In genomic region chr15:47715402-47715801, GRCh38 we compare ENCODE assay signal across 18 cellular contexts. TPM values are rescaled to one million over a fixed set of nuclear protein-coding genes. Genes with fewer than 3 reads are reported as not detected.
"Had no signal": no experiment of that assay in that cellular context is flagged by ENCODE, and none has a peak within 500 bp of the region (broad histone marks: within the 10 kb centered on the region; RNA-seq: fewer than 3 reads in every experiment).

No MANE protein-coding gene starts in this region.

- H3K4me3 ChIP-seq: lower lobe of right lung, SJCRH30, suprapubic skin, upper lobe of right lung had no signal

- H3K27ac ChIP-seq: SJCRH30, suprapubic skin, upper lobe of right lung had no signal

- H3K9me3 ChIP-seq: esophagus muscularis mucosa, lower lobe of right lung, SJCRH30, suprapubic skin, upper lobe of right lung had no signal

- DNase-seq: activated B cell treated with CpG ODN at 0.5 μM for 24 hours; activated CD4-positive, alpha-beta T cell treated with anti-CD3 and anti-CD28 coated beads, Interleukin-2, amount 10 ng/mL, durations not matched to agents 24 days and 14 days; activated CD8-positive, alpha-beta memory T cell treated with anti-CD3 and anti-CD28 coated beads, Interleukin-2, amount 50 U/mL, for 48 hours; activated CD8-positive, alpha-beta T cell treated with anti-CD3 and anti-CD28 coated beads, Interleukin-2, amount 10 ng/mL, durations not matched to agents 7 days and 5 days; activated naive CD8-positive, alpha-beta T cell treated with anti-CD3 and anti-CD28 coated beads for 36 hours; activated T-cell treated with anti-CD3 and anti-CD28 coated beads, Interleukin-2, amount 50 U/mL, for 72 hours; effector CD4-positive, alpha-beta T cell; immature natural killer cell; lower lobe of right lung; SJCRH30; small intestine; stimulated activated CD4-positive, alpha-beta T cell treated with anti-CD3 and anti-CD28 coated beads, Interleukin-4, amount 100 ng/mL, for 4 hours; stimulated activated CD8-positive, alpha-beta memory T cell treated with anti-CD3 and anti-CD28 coated beads, Interleukin-4, amount 100 ng/mL, for 48 hours; stimulated activated naive CD4-positive, alpha-beta T cell treated with Interleukin-2 at 50 U/mL for 16 hours; T-helper 17 cell; upper lobe of right lung had no signal

- H3K4me1 ChIP-seq: lower lobe of right lung, SJCRH30 had no signal

- H3K36me3 ChIP-seq: esophagus muscularis mucosa, lower lobe of right lung, SJCRH30, suprapubic skin, upper lobe of right lung had no signal

RNA-seq across cellular contexts. Expression of gene SEMA6D, which starts 1.9 kb away (rescaled TPM):
- total RNA-seq: activated B cell treated with CpG ODN at 0.5 μM for 24 hours; activated CD4-positive, alpha-beta T cell treated with anti-CD3 and anti-CD28 coated beads, Interleukin-2, amount 10 ng/mL, durations not matched to agents 24 days and 14 days; activated CD8-positive, alpha-beta T cell treated with anti-CD3 and anti-CD28 coated beads, Interleukin-2, amount 10 ng/mL, durations not matched to agents 7 days and 5 days; activated naive CD8-positive, alpha-beta T cell treated with anti-CD3 and anti-CD28 coated beads for 36 hours; activated T-cell treated with anti-CD3 and anti-CD28 coated beads, Interleukin-2, amount 50 U/mL, for 72 hours; T-helper 17 cell had no signal
- polyA plus RNA-seq: immature natural killer cell had no signal
